In the genomic region with DNA sequence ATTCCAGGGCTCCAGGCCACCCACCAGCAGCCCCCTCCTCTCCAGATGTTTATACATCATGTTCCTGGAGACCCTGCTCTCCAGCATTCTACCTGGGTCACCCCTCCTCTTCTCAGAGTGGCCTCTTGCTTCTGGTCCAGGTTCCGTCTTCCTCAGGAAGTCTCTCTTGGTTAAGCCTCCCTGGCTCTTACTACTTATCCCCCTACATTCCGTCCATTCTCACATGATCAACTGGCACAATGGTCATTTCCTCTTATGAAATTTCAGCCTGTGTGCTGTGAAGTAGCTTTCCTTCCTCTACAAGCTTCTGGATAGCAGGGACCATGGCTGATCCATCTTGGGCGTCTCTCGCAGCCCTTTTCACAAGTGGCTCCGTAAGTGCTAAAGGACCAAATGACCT, we compare ENCODE assay signal across 14 cellular contexts. TPM values are rescaled to one million over a fixed set of nuclear protein-coding genes. Genes with fewer than 3 reads are reported as not detected.
DNase-seq lines count a peak whose midpoint lies in the region; ATAC-seq and TF ChIP-seq lines count a peak whose summit lies in the region.
"Had no signal": no experiment of that assay in that cellular context is flagged by ENCODE, and none has a peak within 500 bp of the region (broad histone marks: within the 10 kb centered on the region; RNA-seq: fewer than 3 reads in every experiment).

No MANE protein-coding gene starts in this region.

- peak overlapping the region; percentile 91 for H2AFZ ChIP-seq in neuronal stem cell (ENCODE audit: low read length)

- H3K9me3 ChIP-seq in neuronal stem cell (replicated peaks in 1 of 2; ENCODE audit: control insufficient read depth in 2 of 2, insufficient read depth in 1 of 2, low read depth in 1 of 2, low read length in 2 of 2) (no peaks in the 10 kb centered on the region), ascending aorta (no peaks in the 10 kb centered on the region)
- H3K9me3 ChIP-seq: prostate gland had no signal

- H3K27ac ChIP-seq in neuronal stem cell (replicated peaks; ENCODE audit: low read length) (no peak overlapping the region), ascending aorta (no peak overlapping the region)
- H3K27ac ChIP-seq: prostate gland had no signal

- peak overlapping the region; percentile 54 to 72 for H3K4me3 Mint-ChIP-seq in CD14-positive monocyte
- no peak overlapping the region for H3K4me3 Mint-ChIP-seq in effector memory CD8-positive, alpha-beta T cell
- H3K4me3 Mint-ChIP-seq: activated B cell treated with CpG ODN at 0.5 μM for 24 hours had no signal

- peaks cover 28% of the 10 kb centered on the region for H3K4me1 Mint-ChIP-seq in CD14-positive monocyte
- peaks cover 5 to 6% of the 10 kb centered on the region in 2 donors for H3K4me1 Mint-ChIP-seq in effector memory CD8-positive, alpha-beta T cell (ENCODE audit: low read depth in 2 of 2)
- H3K4me1 Mint-ChIP-seq: activated B cell treated with CpG ODN at 0.5 μM for 24 hours had no signal

- H3K27me3 ChIP-seq in neuronal stem cell (ENCODE audit: control insufficient read depth in 3 of 3, insufficient read depth in 3 of 3, low read depth in 1 of 3, low read length in 3 of 3) (no peaks in the 10 kb centered on the region), ascending aorta (no peaks in the 10 kb centered on the region)

- peaks cover 40 to 41% of the 10 kb centered on the region in 2 donors for H3K4me1 ChIP-seq in neuronal stem cell (ENCODE audit: control insufficient read depth in 2 of 2, insufficient read depth in 1 of 2, low read depth in 1 of 2, low read length in 2 of 2)
- H3K4me1 ChIP-seq in ascending aorta = no peaks in the 10 kb centered on the region
- H3K4me1 ChIP-seq: prostate gland had no signal

- H2BK12ac ChIP-seq in neuronal stem cell (ENCODE audit: low read length) = no peak overlapping the region

- DNase-seq in CD14-positive monocyte (ENCODE audit: low spot score) (peak; percentile 65), NCI-H226 (peak; percentile 73), fibroblast of the aortic adventitia (ENCODE audit: low read depth) (peak; percentile 66), neuronal stem cell (ENCODE audit: low spot score) (no peak), ascending aorta (ENCODE audit: low spot score in 2 of 2) (no peak), germinal center (ENCODE audit: low spot score) (no peak)
- no peak for DNase-seq in effector memory CD8-positive, alpha-beta T cell
- no peak for DNase-seq in activated effector memory CD4-positive, alpha-beta T cell treated with anti-CD3 and anti-CD28 coated beads, Interleukin-2, amount 50 U/mL, for 16 hours
- DNase-seq: activated B cell treated with CpG ODN at 0.5 μM for 24 hours, activated gamma-delta T cell, foreskin melanocyte, MM.1S, RPMI8226 had no signal

- peaks cover 0 to 3% (median 3%) of the 10 kb centered on the region in 3 donors for H3K27me3 Mint-ChIP-seq in CD14-positive monocyte (ENCODE audit: low read depth in 3 of 3)
- H3K27me3 Mint-ChIP-seq in effector memory CD8-positive, alpha-beta T cell = peaks cover 0 to 9% of the 10 kb centered on the region in 2 donors

- H2AK5ac ChIP-seq in neuronal stem cell (ENCODE audit: low read depth, low read length) = no peak overlapping the region

- H3K14ac ChIP-seq in neuronal stem cell (ENCODE audit: low read length) = no peak overlapping the region

- intact Hi-C loops in CD14-positive monocyte (cut with micrococcal nuclease) (loop anchor here (10.0 kb wide), 2 partner anchors 102 to 112 kb away; no protein-coding TSS in a partner anchor), ascending aorta (cut with DNase I) (no loop called here)

- no peak overlapping the region for H2BK120ac ChIP-seq in neuronal stem cell (ENCODE audit: low read depth, low read length)

- no peak overlapping the region for H3K4ac ChIP-seq in neuronal stem cell (ENCODE audit: low read length)

- H3K9me3 Mint-ChIP-seq in CD14-positive monocyte = peaks cover 0 to 1% (median 0%) of the 10 kb centered on the region in 7 donors
- H3K9me3 Mint-ChIP-seq in effector memory CD8-positive, alpha-beta T cell = no peaks in the 10 kb centered on the region
- H3K9me3 Mint-ChIP-seq: activated B cell treated with CpG ODN at 0.5 μM for 24 hours had no signal

- H3K9ac ChIP-seq in neuronal stem cell (ENCODE audit: low read depth, low read length, poor library complexity) = no peak overlapping the region

- H2BK15ac ChIP-seq in neuronal stem cell (ENCODE audit: low read length) = no peak overlapping the region

- H3K36me3 ChIP-seq in neuronal stem cell (replicated peaks in 1 of 2; ENCODE audit: control insufficient read depth in 2 of 2, insufficient read depth in 2 of 2, low read length in 2 of 2) = no peaks in the 10 kb centered on the region
- no peaks in the 10 kb centered on the region for H3K36me3 ChIP-seq in ascending aorta
- H3K36me3 ChIP-seq: prostate gland had no signal

- ATAC-seq in effector memory CD8-positive, alpha-beta T cell (replicated peaks) = no peak

- peak overlapping the region; percentile 12 for H3K4me2 ChIP-seq in neuronal stem cell (ENCODE audit: insufficient read depth, low read length, poor library complexity, severe bottlenecking)

- no peaks in the 10 kb centered on the region for H3K36me3 Mint-ChIP-seq in CD14-positive monocyte
- peaks cover 6% of the 10 kb centered on the region for H3K36me3 Mint-ChIP-seq in effector memory CD8-positive, alpha-beta T cell (ENCODE audit: insufficient read depth)

- no peak overlapping the region for H2BK5ac ChIP-seq in neuronal stem cell (ENCODE audit: low read length)

- H3K27ac Mint-ChIP-seq in CD14-positive monocyte = peak overlapping the region; percentile 75 to 93 (median 88)
- H3K27ac Mint-ChIP-seq in effector memory CD8-positive, alpha-beta T cell = peak overlapping the region in 1 of 2 donors; percentile 80
- H3K27ac Mint-ChIP-seq: activated B cell treated with CpG ODN at 0.5 μM for 24 hours had no signal

- no peak overlapping the region for H3K23ac ChIP-seq in neuronal stem cell (ENCODE audit: low read depth, low read length, poor library complexity)

- H4K8ac ChIP-seq in neuronal stem cell (ENCODE audit: low read depth, low read length) = no peak overlapping the region

- H3K18ac ChIP-seq in neuronal stem cell (ENCODE audit: low read length) = no peak overlapping the region

- no peak overlapping the region for H4K91ac ChIP-seq in neuronal stem cell (ENCODE audit: low read depth, low read length, poor library complexity)

- no CpG with 5 or more reads among the region's 5 CpGs for WGBS in neuronal stem cell (ENCODE audit: extremely low coverage in 2 of 2, insufficient read length in 2 of 2, insufficient replicate concordance in 1 of 2), 2 donors

- H3K4me3 ChIP-seq in fibroblast of the aortic adventitia (ENCODE audit: low read depth, low read length) = no peak overlapping the region
- no peak overlapping the region for H3K4me3 ChIP-seq in neuronal stem cell (ENCODE audit: low read length in 2 of 2)
- no peak overlapping the region for H3K4me3 ChIP-seq in ascending aorta
- H3K4me3 ChIP-seq: prostate gland had no signal

- TF ChIP-seq CTCF in CD14-positive monocyte (IDR thresholded peaks at IDR 0.05) (no peak), fibroblast of the aortic adventitia (IDR thresholded peaks at IDR 0.05; ENCODE audit: insufficient read depth, low read length) (no peak), ascending aorta (IDR thresholded peaks at IDR 0.05) (no peak)

- H3K79me1 ChIP-seq in neuronal stem cell (ENCODE audit: low read depth, low read length) = no peaks in the 10 kb centered on the region

RNA-seq across cellular contexts. Expression of a gene that starts 33.9 kb away (rescaled TPM):
- 10 to 100 TPM in 1 of 2 donors, 1 to 10 TPM in 1; 7.8 to 13.2 TPM for polyA plus RNA-seq in CD14-positive monocyte
- 146 and 416 TPM in 2 replicates for total RNA-seq in fibroblast of the aortic adventitia (ENCODE audit: low replicate concordance)
- polyA plus RNA-seq in neuronal stem cell (2013, experiment 1 of 2) = 22.6 TPM
- 22.2 TPM for polyA plus RNA-seq in neuronal stem cell (2013, experiment 2 of 2)
- total RNA-seq in ascending aorta = 97.1 TPM

Comparison
In these comparisons a context has a peak if more than half of its experiments do, and no peak if none do; other contexts are left out.
1. DNase-seq: peak in CD14-positive monocyte (single experiment), NCI-H226 (single experiment) and fibroblast of the aortic adventitia (single experiment); none in neuronal stem cell (single experiment), ascending aorta (0 of 2), effector memory CD8-positive, alpha-beta T cell (0 of 3), germinal center (single experiment) and activated effector memory CD4-positive, alpha-beta T cell treated with anti-CD3 and anti-CD28 coated beads, Interleukin-2, amount 50 U/mL, for 16 hours (single experiment).
2. H3K4me3 Mint-ChIP-seq: peak in CD14-positive monocyte (2 of 2); none in effector memory CD8-positive, alpha-beta T cell (0 of 2).